1 cellular context compared by ENCODE assay signal in the genomic region with DNA sequence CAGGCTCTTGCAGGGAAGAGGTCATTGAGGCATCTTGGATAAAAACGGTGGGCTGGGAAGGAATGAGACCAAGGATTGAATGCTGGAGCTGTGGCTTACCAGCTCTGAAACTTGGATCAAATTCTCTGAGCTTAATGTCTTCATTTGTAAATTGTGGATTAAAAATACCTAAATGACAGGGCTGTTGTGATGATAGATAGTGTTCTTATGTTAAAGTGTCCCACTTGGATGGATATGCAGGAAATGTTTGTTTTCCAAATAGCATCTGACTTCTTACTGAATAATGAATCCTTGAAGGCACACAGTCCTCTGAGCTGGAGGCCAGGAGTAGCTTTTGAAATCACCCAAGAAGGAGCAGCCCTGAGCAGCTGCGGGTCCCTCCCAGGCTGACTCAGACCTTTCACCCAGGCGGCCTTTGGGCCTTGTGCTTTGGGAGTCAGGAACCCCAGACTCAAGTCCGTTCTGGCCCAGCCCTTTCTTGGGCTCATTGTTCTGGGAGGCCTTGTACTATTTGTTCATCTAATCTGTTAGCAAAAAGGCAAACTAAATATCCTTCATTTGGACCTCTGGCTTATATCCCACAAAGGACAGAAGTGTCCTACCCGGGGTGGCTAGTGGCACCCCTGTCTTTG.
TF ChIP-seq lines count a peak whose summit lies in the region.

No MANE protein-coding gene starts in this region.

TF ChIP-seq in GM23338, 12 proteins besides CTCF, POLR2A, EP300 and RAD21 (continued from another document):
- TF ChIP-seq, protein P1, sequence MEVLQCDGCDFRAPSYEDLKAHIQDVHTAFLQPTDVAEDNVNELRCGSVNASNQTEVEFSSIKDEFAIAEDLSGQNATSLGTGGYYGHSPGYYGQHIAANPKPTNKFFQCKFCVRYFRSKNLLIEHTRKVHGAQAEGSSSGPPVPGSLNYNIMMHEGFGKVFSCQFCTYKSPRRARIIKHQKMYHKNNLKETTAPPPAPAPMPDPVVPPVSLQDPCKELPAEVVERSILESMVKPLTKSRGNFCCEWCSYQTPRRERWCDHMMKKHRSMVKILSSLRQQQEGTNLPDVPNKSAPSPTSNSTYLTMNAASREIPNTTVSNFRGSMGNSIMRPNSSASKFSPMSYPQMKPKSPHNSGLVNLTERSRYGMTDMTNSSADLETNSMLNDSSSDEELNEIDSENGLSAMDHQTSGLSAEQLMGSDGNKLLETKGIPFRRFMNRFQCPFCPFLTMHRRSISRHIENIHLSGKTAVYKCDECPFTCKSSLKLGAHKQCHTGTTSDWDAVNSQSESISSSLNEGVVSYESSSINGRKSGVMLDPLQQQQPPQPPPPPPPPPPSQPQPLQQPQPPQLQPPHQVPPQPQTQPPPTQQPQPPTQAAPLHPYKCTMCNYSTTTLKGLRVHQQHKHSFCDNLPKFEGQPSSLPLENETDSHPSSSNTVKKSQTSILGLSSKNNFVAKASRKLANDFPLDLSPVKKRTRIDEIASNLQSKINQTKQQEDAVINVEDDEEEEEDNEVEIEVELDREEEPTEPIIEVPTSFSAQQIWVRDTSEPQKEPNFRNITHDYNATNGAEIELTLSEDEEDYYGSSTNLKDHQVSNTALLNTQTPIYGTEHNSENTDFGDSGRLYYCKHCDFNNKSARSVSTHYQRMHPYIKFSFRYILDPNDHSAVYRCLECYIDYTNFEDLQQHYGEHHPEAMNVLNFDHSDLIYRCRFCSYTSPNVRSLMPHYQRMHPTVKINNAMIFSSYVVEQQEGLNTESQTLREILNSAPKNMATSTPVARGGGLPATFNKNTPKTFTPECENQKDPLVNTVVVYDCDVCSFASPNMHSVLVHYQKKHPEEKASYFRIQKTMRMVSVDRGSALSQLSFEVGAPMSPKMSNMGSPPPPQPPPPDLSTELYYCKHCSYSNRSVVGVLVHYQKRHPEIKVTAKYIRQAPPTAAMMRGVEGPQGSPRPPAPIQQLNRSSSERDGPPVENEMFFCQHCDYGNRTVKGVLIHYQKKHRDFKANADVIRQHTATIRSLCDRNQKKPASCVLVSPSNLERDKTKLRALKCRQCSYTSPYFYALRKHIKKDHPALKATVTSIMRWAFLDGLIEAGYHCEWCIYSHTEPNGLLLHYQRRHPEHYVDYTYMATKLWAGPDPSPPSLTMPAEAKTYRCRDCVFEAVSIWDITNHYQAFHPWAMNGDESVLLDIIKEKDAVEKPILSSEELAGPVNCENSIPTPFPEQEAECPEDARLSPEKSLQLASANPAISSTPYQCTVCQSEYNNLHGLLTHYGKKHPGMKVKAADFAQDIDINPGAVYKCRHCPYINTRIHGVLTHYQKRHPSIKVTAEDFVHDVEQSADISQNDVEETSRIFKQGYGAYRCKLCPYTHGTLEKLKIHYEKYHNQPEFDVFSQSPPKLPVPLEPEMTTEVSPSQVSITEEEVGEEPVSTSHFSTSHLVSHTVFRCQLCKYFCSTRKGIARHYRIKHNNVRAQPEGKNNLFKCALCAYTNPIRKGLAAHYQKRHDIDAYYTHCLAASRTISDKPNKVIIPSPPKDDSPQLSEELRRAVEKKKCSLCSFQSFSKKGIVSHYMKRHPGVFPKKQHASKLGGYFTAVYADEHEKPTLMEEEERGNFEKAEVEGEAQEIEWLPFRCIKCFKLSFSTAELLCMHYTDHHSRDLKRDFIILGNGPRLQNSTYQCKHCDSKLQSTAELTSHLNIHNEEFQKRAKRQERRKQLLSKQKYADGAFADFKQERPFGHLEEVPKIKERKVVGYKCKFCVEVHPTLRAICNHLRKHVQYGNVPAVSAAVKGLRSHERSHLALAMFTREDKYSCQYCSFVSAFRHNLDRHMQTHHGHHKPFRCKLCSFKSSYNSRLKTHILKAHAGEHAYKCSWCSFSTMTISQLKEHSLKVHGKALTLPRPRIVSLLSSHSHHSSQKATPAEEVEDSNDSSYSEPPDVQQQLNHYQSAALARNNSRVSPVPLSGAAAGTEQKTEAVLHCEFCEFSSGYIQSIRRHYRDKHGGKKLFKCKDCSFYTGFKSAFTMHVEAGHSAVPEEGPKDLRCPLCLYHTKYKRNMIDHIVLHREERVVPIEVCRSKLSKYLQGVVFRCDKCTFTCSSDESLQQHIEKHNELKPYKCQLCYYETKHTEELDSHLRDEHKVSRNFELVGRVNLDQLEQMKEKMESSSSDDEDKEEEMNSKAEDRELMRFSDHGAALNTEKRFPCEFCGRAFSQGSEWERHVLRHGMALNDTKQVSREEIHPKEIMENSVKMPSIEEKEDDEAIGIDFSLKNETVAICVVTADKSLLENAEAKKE (CRISPR knock-in tag; IDR thresholded peaks at IDR 0.05): no peak
- TF ChIP-seq JUNB (IDR thresholded peaks at IDR 0.05; ENCODE audit: unreplicated experiment) (no peak), ZNF331 (CRISPR knock-in tag; IDR thresholded peaks at IDR 0.05; ENCODE audit: low read depth) (no peak), CREB1 (CRISPR knock-in tag; IDR thresholded peaks at IDR 0.05; ENCODE audit: low read depth) (no peak), STAT1 (IDR thresholded peaks at IDR 0.05; ENCODE audit: unreplicated experiment) (no peak), ZNF114 (CRISPR knock-in tag; IDR thresholded peaks at IDR 0.05) (no peak), EZH2phosphoT487 (IDR thresholded peaks at IDR 0.05; ENCODE audit: unreplicated experiment) (no peak), EZH2 (IDR thresholded peaks at IDR 0.05; ENCODE audit: low read depth, unreplicated experiment) (no peak)
